ENCODE assay signal across 8 cellular contexts in the genomic region with DNA sequence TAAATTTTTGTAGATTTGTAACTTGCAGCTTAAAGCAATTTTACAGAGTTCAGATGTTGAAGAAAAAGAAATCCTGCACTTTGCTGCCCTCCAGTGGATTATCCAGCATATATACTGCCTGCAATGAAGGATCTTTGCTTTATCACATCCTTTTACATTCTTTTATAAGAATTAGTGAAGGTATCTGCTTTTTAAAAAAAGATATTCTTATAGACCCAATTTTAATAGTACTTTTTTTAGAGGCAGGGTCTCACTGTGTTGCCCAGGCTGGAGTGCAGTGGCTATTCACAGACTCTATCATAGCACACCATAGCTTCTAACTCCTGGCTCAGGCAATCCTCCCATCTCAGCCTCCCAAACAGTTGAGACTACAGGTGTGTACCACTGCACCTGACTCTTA.
DNase-seq lines count a peak whose midpoint lies in the region; ATAC-seq and TF ChIP-seq lines count a peak whose summit lies in the region.

No MANE protein-coding gene starts in this region.

- peak; percentile 55 for DNase-seq in activated naive CD4-positive, alpha-beta T cell treated with anti-CD3 and anti-CD28 coated beads, Interleukin-2, amount 10 ng/mL, durations not matched to agents 7 days and 5 days
- no peak for DNase-seq in activated naive CD4-positive, alpha-beta T cell treated with Interleukin-2 at 50 U/mL for 16 hours
- DNase-seq in HCEC 1CT (peak; percentile 27), NCI-H748 treated with DMSO at 0.1 percent for 48 hours (lab: John Stamatoyannopoulos, UW) (peak; percentile 11), omental fat pad (ENCODE audit: low spot score) (no peak)

- no peak for ATAC-seq in HG02884 (IDR thresholded peaks at IDR 0.05; ENCODE audit: unreplicated experiment)
- no peak for ATAC-seq in omental fat pad (ENCODE audit: low FRiP score)

- H3K4me1 Mint-ChIP-seq in activated naive CD4-positive, alpha-beta T cell treated with anti-CD3 and anti-CD28 coated beads, Interleukin-2, amount 10 ng/mL, durations not matched to agents 7 days and 5 days: peaks cover 2% of the 10 kb centered on the region
- no peaks in the 10 kb centered on the region for H3K4me1 Mint-ChIP-seq in brain

- no peaks in the 10 kb centered on the region for H3K9me3 Mint-ChIP-seq in activated naive CD4-positive, alpha-beta T cell treated with anti-CD3 and anti-CD28 coated beads, Interleukin-2, amount 10 ng/mL, durations not matched to agents 7 days and 5 days
- no peaks in the 10 kb centered on the region for H3K9me3 Mint-ChIP-seq in brain

- H3K9ac ChIP-seq in liver (ENCODE audit: low read depth in 1 of 2, low read length in 2 of 2): no peak overlapping the region

- no peaks in the 10 kb centered on the region for H3K27me3 ChIP-seq in liver (ENCODE audit: control insufficient read depth in 4 of 4, insufficient read depth in 4 of 4, low read length in 3 of 4)

- CTCF ChIA-PET in activated naive CD4-positive, alpha-beta T cell treated with anti-CD3 and anti-CD28 coated beads, Interleukin-2, amount 10 ng/mL, durations not matched to agents 7 days and 5 days (lab: Charles Lee): interaction anchor here (0.6 to 1.7 kb wide), 13 partner anchors 8 to 432 kb away, joined by 3 to 9 read pairs (median 3); partner anchors contain the start of gene API5

- H3K4me3 ChIP-seq in liver (ENCODE audit: low read depth in 1 of 3, low read length in 3 of 3): no peak overlapping the region

- TF ChIP-seq CTCF in brain (conservative IDR thresholded peaks at IDR 0.05) (peak; percentile 58 to 80), liver (IDR thresholded peaks at IDR 0.05; ENCODE audit: low read depth, low read length, missing input control) (peak; percentile 74), omental fat pad (IDR thresholded peaks at IDR 0.05) (no peak)

- H3K4me1 ChIP-seq in liver (ENCODE audit: control insufficient read depth in 4 of 4, insufficient read depth in 4 of 4, low read length in 3 of 4): no peaks in the 10 kb centered on the region

- no peaks in the 10 kb centered on the region for H3K9me3 ChIP-seq in liver (ENCODE audit: control insufficient read depth in 4 of 4, low read length in 3 of 4)

- no peak overlapping the region for H3K4me3 Mint-ChIP-seq in activated naive CD4-positive, alpha-beta T cell treated with anti-CD3 and anti-CD28 coated beads, Interleukin-2, amount 10 ng/mL, durations not matched to agents 7 days and 5 days
- H3K4me3 Mint-ChIP-seq in brain: no peak overlapping the region

- peaks cover 2 to 18% (median 10%) of the 10 kb centered on the region in 4 donors for H3K36me3 ChIP-seq in liver (ENCODE audit: control insufficient read depth in 4 of 4, insufficient read depth in 3 of 4, low read depth in 1 of 4, low read length in 3 of 4)

- H3K27me3 Mint-ChIP-seq in activated naive CD4-positive, alpha-beta T cell treated with anti-CD3 and anti-CD28 coated beads, Interleukin-2, amount 10 ng/mL, durations not matched to agents 7 days and 5 days: no peaks in the 10 kb centered on the region
- no peaks in the 10 kb centered on the region for H3K27me3 Mint-ChIP-seq in brain

- peak; percentile 89 to 91 for TF ChIP-seq RAD21 in liver (IDR thresholded peaks at IDR 0.05)

- no peak overlapping the region for H3K27ac ChIP-seq in liver (ENCODE audit: low read depth in 1 of 2, low read length in 2 of 2)

- no peak overlapping the region for H3K27ac Mint-ChIP-seq in activated naive CD4-positive, alpha-beta T cell treated with anti-CD3 and anti-CD28 coated beads, Interleukin-2, amount 10 ng/mL, durations not matched to agents 7 days and 5 days
- no peak overlapping the region for H3K27ac Mint-ChIP-seq in brain

- H3K36me3 Mint-ChIP-seq in activated naive CD4-positive, alpha-beta T cell treated with anti-CD3 and anti-CD28 coated beads, Interleukin-2, amount 10 ng/mL, durations not matched to agents 7 days and 5 days: peaks cover 10% of the 10 kb centered on the region
- H3K36me3 Mint-ChIP-seq in brain: peaks cover 29% of the 10 kb centered on the region

TF ChIP-seq in liver, 16 proteins besides CTCF, POLR2A, EP300 and RAD21:
- no peak for TF ChIP-seq ZBTB33 (IDR thresholded peaks at IDR 0.05)
- no peak for TF ChIP-seq REST (IDR thresholded peaks at IDR 0.05)
- no peak for TF ChIP-seq GABPA (IDR thresholded peaks at IDR 0.05 in 1 of 2, conservative IDR thresholded peaks at IDR 0.05 in 1 of 2)
- TF ChIP-seq TAF1 (conservative IDR thresholded peaks at IDR 0.05): no peak
- no peak for TF ChIP-seq YY1 (IDR thresholded peaks at IDR 0.05)
- no peak for TF ChIP-seq FOXA1 (IDR thresholded peaks at IDR 0.05)
- no peak for TF ChIP-seq JUND (IDR thresholded peaks at IDR 0.05)
- TF ChIP-seq HNF4A (conservative IDR thresholded peaks at IDR 0.05): no peak
- no peak for TF ChIP-seq EGR1 (IDR thresholded peaks at IDR 0.05; ENCODE audit: low read depth in 2 of 2)
- no peak for TF ChIP-seq FOXA2 (IDR thresholded peaks at IDR 0.05)
- TF ChIP-seq RXRA (IDR thresholded peaks at IDR 0.05): no peak
- TF ChIP-seq, protein P1, sequence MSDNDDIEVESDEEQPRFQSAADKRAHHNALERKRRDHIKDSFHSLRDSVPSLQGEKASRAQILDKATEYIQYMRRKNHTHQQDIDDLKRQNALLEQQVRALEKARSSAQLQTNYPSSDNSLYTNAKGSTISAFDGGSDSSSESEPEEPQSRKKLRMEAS (IDR thresholded peaks at IDR 0.05): no peak
- TF ChIP-seq HNF4G (IDR thresholded peaks at IDR 0.05): no peak
- no peak for TF ChIP-seq SP1 (IDR thresholded peaks at IDR 0.05)
- no peak for TF ChIP-seq NR2F2 (IDR thresholded peaks at IDR 0.05)
- TF ChIP-seq, protein P2, sequence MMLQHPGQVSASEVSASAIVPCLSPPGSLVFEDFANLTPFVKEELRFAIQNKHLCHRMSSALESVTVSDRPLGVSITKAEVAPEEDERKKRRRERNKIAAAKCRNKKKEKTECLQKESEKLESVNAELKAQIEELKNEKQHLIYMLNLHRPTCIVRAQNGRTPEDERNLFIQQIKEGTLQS (IDR thresholded peaks at IDR 0.05): no peak

Comparison
In these comparisons a context has a peak if more than half of its experiments do, and no peak if none do; other contexts are left out.
1. DNase-seq: peak in activated naive CD4-positive, alpha-beta T cell treated with anti-CD3 and anti-CD28 coated beads, Interleukin-2, amount 10 ng/mL, durations not matched to agents 7 days and 5 days (single experiment), HCEC 1CT (single experiment) and NCI-H748 treated with DMSO at 0.1 percent for 48 hours (single experiment); none in activated naive CD4-positive, alpha-beta T cell treated with Interleukin-2 at 50 U/mL for 16 hours (single experiment) and omental fat pad (single experiment).
2. CTCF ChIP-seq: peak in brain (2 of 2) and liver (single experiment); none in omental fat pad (0 of 3).